In genomic region chrX:48695925-48696300, GRCh38 we compare ENCODE assay signal across 8 cellular contexts. TPM values are rescaled to one million over a fixed set of nuclear protein-coding genes. Genes with fewer than 3 reads are reported as not detected.
DNase-seq lines count a peak whose midpoint lies in the region; ATAC-seq and TF ChIP-seq lines count a peak whose summit lies in the region.

No MANE protein-coding gene starts in this region.

- peak overlapping the region; percentile 84 to 96 for H3K27ac ChIP-seq in coronary artery
- peak overlapping the region; percentile 71 for H3K27ac ChIP-seq in muscle layer of duodenum (ENCODE audit: low read length)

- H3K4me1 ChIP-seq in muscle layer of duodenum (ENCODE audit: control insufficient read depth in 1 of 2, insufficient read depth in 2 of 2, low read length in 2 of 2): peaks cover 0 to 6% of the 10 kb centered on the region in 2 donors

- ATAC-seq in GM18502 (IDR thresholded peaks at IDR 0.05; ENCODE audit: poor library complexity, unreplicated experiment) (peak; percentile 12), GM19463 (IDR thresholded peaks at IDR 0.05; ENCODE audit: unreplicated experiment) (no peak), HG02852 (IDR thresholded peaks at IDR 0.05; ENCODE audit: unreplicated experiment) (no peak)

- H3K27me3 ChIP-seq in MG63 (no peaks in the 10 kb centered on the region), muscle layer of duodenum (ENCODE audit: low read depth, low read length) (no peaks in the 10 kb centered on the region)

- H3K9me3 ChIP-seq in MG63 (no peaks in the 10 kb centered on the region), muscle layer of duodenum (ENCODE audit: control insufficient read depth in 1 of 2, low read length in 2 of 2) (no peaks in the 10 kb centered on the region)

- no peak for TF ChIP-seq CTCF in coronary artery (IDR thresholded peaks at IDR 0.05)

- peak overlapping the region; percentile 63 for H3K4me3 ChIP-seq in MG63
- peak overlapping the region; percentile 76 for H3K4me3 ChIP-seq in coronary artery
- peak overlapping the region; percentile 60 to 66 for H3K4me3 ChIP-seq in muscle layer of duodenum (ENCODE audit: low read depth in 1 of 2, low read length in 2 of 2)

- H3K36me3 ChIP-seq in MG63: peaks cover 4% of the 10 kb centered on the region
- peaks cover 3 to 6% of the 10 kb centered on the region in 2 donors for H3K36me3 ChIP-seq in muscle layer of duodenum (ENCODE audit: control insufficient read depth in 1 of 2, insufficient read depth in 2 of 2, low read length in 2 of 2)

- DNase-seq in MG63 (no peak), coronary artery (ENCODE audit: low spot score) (no peak), SKM-1 (lab: John Stamatoyannopoulos, UW; ENCODE audit: unreplicated experiment) (no peak)
- no peak for DNase-seq in activated CD4-positive, alpha-beta T cell treated with anti-CD3 and anti-CD28 coated beads for 4 hours

RNA-seq across cellular contexts. Expression of gene SUV39H1, which starts 0.6 kb away (rescaled TPM):
- total RNA-seq in MG63 (2014; rRNA removed; shearing (Covaris generic); ENCODE audit: low replicate concordance): 4.1 and 13.3 TPM in 2 replicates

RNA-seq across cellular contexts. Expression of gene WAS, which starts 12.3 kb away (rescaled TPM):
- 0.79 TPM in 1 of 2 replicates, not detected in the other for total RNA-seq in MG63 (2014; rRNA removed; shearing (Covaris generic); ENCODE audit: low replicate concordance)
